Comparison of ENCODE assay signal across 8 cellular contexts in genomic region chr5:112551437-112552018, GRCh38.
DNase-seq lines count a peak whose midpoint lies in the region; ATAC-seq, FAIRE-seq and TF ChIP-seq lines count a peak whose summit lies in the region.

No MANE protein-coding gene starts in this region.

- TF ChIP-seq EP300 in HepG2 (IDR thresholded peaks at IDR 0.05; ENCODE audit: low read depth in 2 of 2, low read length in 2 of 2): no peak
- TF ChIP-seq EP300 in HepG2 (CRISPR knock-in tag; IDR thresholded peaks at IDR 0.05; ENCODE audit: borderline replicate concordance): no peak
- no peak for TF ChIP-seq EP300 in tibial nerve (IDR thresholded peaks at IDR 0.05)

- H3K4me1 ChIP-seq in BE2C (no peaks in the 10 kb centered on the region; the same call in 1 of the 2 replicates), HepG2 (ENCODE audit: insufficient read depth, low read length) (peaks cover 10% of the 10 kb centered on the region; the same call in 1 of the 2 replicates), tibial nerve (peaks cover 0 to 16% (median 0%) of the 10 kb centered on the region in 4 donors)

- peak; percentile 80 for TF ChIP-seq CTCF in BE2C (IDR thresholded peaks at IDR 0.05; ENCODE audit: low read depth, low read length)
- TF ChIP-seq CTCF in GM12874 (IDR thresholded peaks at IDR 0.05; ENCODE audit: insufficient read depth, low read depth, low read length): peak; percentile 57
- TF ChIP-seq CTCF in chondrocyte (IDR thresholded peaks at IDR 0.05): peak; percentile 93
- peak; percentile 79 for TF ChIP-seq CTCF in HepG2 (CRISPR knock-in tag; IDR thresholded peaks at IDR 0.05)
- TF ChIP-seq CTCF in tibial nerve (IDR thresholded peaks at IDR 0.05): peak; percentile 62 to 85 (median 78)

- under 1% methylated on average over 5 of the region's 5 CpGs for WGBS in HepG2 (ENCODE audit: low lambda C conversion rate)
- WGBS in tibial nerve, 2 donors: 44 to 45% methylated on average over 5 of the region's 5 CpGs

- H3K4me3 ChIP-seq in BE2C (ENCODE audit: low read depth, low read length) (no peak overlapping the region), HepG2 (replicated peaks in 1 of 3; ENCODE audit: insufficient read depth in 1 of 3, low read depth in 2 of 3, low read length in 3 of 3) (no peak overlapping the region), tibial nerve (no peak overlapping the region)

- POLR2A ChIA-PET in HepG2 (lab: Yijun Ruan, JAX): no interaction called here

- H3K36me3 ChIP-seq in BE2C: no peaks in the 10 kb centered on the region
- H3K36me3 ChIP-seq in HepG2 (replicated peaks in 1 of 2; ENCODE audit: control insufficient read depth in 1 of 2, insufficient read depth in 2 of 2, low read length in 2 of 2): no peaks in the 10 kb centered on the region
- no peaks in the 10 kb centered on the region for H3K36me3 ChIP-seq in tibial nerve

- TF ChIP-seq RAD21 in HepG2 (CRISPR knock-in tag; IDR thresholded peaks at IDR 0.05): peak; percentile 76

- ATAC-seq in HepG2: peak; percentile 83
- ATAC-seq in GM18511 (IDR thresholded peaks at IDR 0.05; ENCODE audit: unreplicated experiment): no peak

- H3K36me3 Mint-ChIP-seq in chondrocyte (ENCODE audit: low read depth): no peaks in the 10 kb centered on the region

- H4K20me1 ChIP-seq in HepG2 (ENCODE audit: insufficient read depth, low read length): no peaks in the 10 kb centered on the region

- H3K4me1 Mint-ChIP-seq in chondrocyte (ENCODE audit: low read depth): peaks cover 11% of the 10 kb centered on the region

- H3K9ac ChIP-seq in HepG2 (ENCODE audit: insufficient read depth, low read depth, low read length): no peak overlapping the region

- H3K9me3 ChIP-seq in BE2C (no peaks in the 10 kb centered on the region), HepG2 (ENCODE audit: low read length) (no peaks in the 10 kb centered on the region), tibial nerve (no peaks in the 10 kb centered on the region)

- no peaks in the 10 kb centered on the region for H3K9me3 Mint-ChIP-seq in chondrocyte (ENCODE audit: low read depth)

- peak; percentile 53 for DNase-seq in BE2C
- peak; percentile 77 for DNase-seq in LoVo (ENCODE audit: low spot score)
- DNase-seq in SIG-M5 (lab: John Stamatoyannopoulos, UW): peak; percentile 12
- DNase-seq in chondrocyte (ENCODE audit: low spot score): no peak
- DNase-seq in HepG2 (ENCODE audit: low spot score): peak; percentile 39
- peak in 1 of 2 donors; percentile 81 for DNase-seq in tibial nerve (ENCODE audit: low spot score in 2 of 2)

- peak; percentile 83 for FAIRE-seq in HepG2 (lab: Jason Lieb, UNC)

- in situ Hi-C loops in HepG2 (cut with HindIII; ENCODE audit: extremely low pct_ligation_motif_present, low pct_unique_long_range_greater_than_20kb): loop anchor here (5.0 to 10.0 kb wide), 3 partner anchors 53 to 296 kb away; no protein-coding TSS in a partner anchor

- CTCF ChIA-PET in HepG2 (lab: Yijun Ruan, JAX; ENCODE audit: low intra/inter-chr PET ratio, low total read pairs): interaction anchor here (1.2 to 2.0 kb wide), 3 partner anchors 54 to 296 kb away, joined by 4 to 20 read pairs (median 12); no protein-coding TSS in a partner anchor

- H3K27ac ChIP-seq in HepG2 (ENCODE audit: extremely low read length, insufficient read depth, low read length) (no peak overlapping the region), tibial nerve (no peak overlapping the region)

- H3K4me3 Mint-ChIP-seq in chondrocyte (ENCODE audit: unreplicated experiment): no peak overlapping the region

- H3K4me2 ChIP-seq in HepG2 (ENCODE audit: low read depth, low read length): peak overlapping the region; percentile 24

- TF ChIP-seq POLR2A in HepG2 (IDR thresholded peaks at IDR 0.05; ENCODE audit: insufficient read depth in 1 of 2, low read depth in 2 of 2, low read length in 2 of 2) (no peak), tibial nerve (IDR thresholded peaks at IDR 0.05) (no peak)

- intact Hi-C loops in HepG2 (cut with micrococcal nuclease; ENCODE audit: unreplicated experiment): loop anchor here (1.0 to 2.0 kb wide), 4 partner anchors 54 to 297 kb away; no protein-coding TSS in a partner anchor

- no peaks in the 10 kb centered on the region for H3K27me3 Mint-ChIP-seq in chondrocyte (ENCODE audit: low read depth)

- H3K79me2 ChIP-seq in HepG2 (ENCODE audit: insufficient read depth, low read length): no peaks in the 10 kb centered on the region

- no peak overlapping the region for H3K27ac Mint-ChIP-seq in chondrocyte (ENCODE audit: unreplicated experiment)

- H3K27me3 ChIP-seq in BE2C: no peaks in the 10 kb centered on the region
- H3K27me3 ChIP-seq in HepG2 (ENCODE audit: control insufficient read depth in 1 of 2, insufficient read depth in 2 of 2, low read length in 2 of 2): no peaks in the 10 kb centered on the region
- no peaks in the 10 kb centered on the region for H3K27me3 ChIP-seq in tibial nerve

- no peak overlapping the region for H2AFZ ChIP-seq in HepG2 (ENCODE audit: low read length)

- no TSS peak for BruUV-seq in HepG2 (replicated peaks; lab: Mats Ljungman, UMichigan)

TF ChIP-seq in HepG2, 621 proteins besides CTCF, POLR2A, EP300 and RAD21:
- TF ChIP-seq FLYWCH1 (CRISPR knock-in tag; IDR thresholded peaks at IDR 0.05) (no peak), SMC3 (IDR thresholded peaks at IDR 0.05; ENCODE audit: low read length) (peak; percentile 69), STAG1 (CRISPR knock-in tag; IDR thresholded peaks at IDR 0.05) (peak; percentile 80), HOXA7 (CRISPR knock-in tag; IDR thresholded peaks at IDR 0.05) (no peak)
